In the genomic region with DNA sequence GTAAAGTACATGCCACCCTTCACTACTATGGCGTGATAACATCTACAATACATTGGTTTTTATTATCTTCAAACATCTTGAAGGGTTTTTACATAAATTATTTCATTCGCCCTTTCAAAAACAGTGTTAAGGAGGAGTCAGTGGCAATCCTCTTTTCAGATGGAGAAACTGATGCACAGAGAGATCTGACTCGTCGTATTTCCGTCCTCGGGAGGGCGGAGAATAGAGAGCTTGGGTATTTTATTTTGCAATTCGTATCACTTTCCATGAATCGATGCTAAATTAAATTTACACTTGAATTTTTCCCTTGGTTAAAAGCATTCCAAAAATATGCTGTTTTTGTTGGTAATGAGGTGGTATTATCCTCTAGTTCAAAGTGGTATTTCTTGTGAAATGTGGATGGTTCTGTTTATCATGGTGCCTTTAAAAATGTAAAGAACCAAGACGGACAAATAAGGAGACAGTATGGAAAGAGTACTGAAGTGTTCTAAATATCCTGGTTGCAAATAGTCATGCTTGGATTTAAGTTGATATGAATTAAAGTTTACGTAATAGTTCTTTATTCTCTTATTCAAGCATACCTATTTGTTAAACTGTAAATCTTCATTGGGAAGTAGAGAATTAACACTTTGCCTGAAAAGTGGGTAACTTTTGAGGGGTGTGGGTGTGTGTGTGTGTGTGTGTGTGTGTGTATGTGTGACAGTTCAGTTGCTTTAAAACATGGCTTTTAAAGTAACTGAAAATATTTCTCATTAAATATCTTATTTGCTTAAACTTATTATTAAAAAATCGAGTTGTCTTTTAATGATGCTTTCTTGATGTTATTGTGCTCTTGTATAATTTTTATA, we compare ENCODE assay signal across 15 cellular contexts. TPM values are rescaled to one million over a fixed set of nuclear protein-coding genes. Genes with fewer than 3 reads are reported as not detected.
DNase-seq lines count a peak whose midpoint lies in the region; ATAC-seq and TF ChIP-seq lines count a peak whose summit lies in the region.
"Had no signal": no experiment of that assay in that cellular context is flagged by ENCODE, and none has a peak within 500 bp of the region (broad histone marks: within the 10 kb centered on the region; RNA-seq: fewer than 3 reads in every experiment).

No MANE protein-coding gene starts in this region.

- H3K9ac ChIP-seq in HUES64 (ENCODE audit: low read depth, low read length), result no peak overlapping the region

- no peak for TF ChIP-seq CTCF in DOHH2 (IDR thresholded peaks at IDR 0.05; ENCODE audit: low read depth, low read length, poor library complexity, severe bottlenecking)
- no peak for TF ChIP-seq CTCF in chondrocyte (IDR thresholded peaks at IDR 0.05)
- TF ChIP-seq CTCF in neural crest cell (conservative IDR thresholded peaks at IDR 0.05), result no peak
- TF ChIP-seq CTCF in progenitor cell of endocrine pancreas (IDR thresholded peaks at IDR 0.05; ENCODE audit: unreplicated experiment), result no peak
- TF ChIP-seq CTCF in osteoblast (IDR thresholded peaks at IDR 0.05; ENCODE audit: extremely low read depth, low read depth, low read length), result no peak
- no peak for TF ChIP-seq CTCF in tibial artery (IDR thresholded peaks at IDR 0.05)

- peaks cover 78% of the 10 kb centered on the region for H3K4me1 Mint-ChIP-seq in chondrocyte (ENCODE audit: low read depth)
- peaks cover 82% of the 10 kb centered on the region for H3K4me1 Mint-ChIP-seq in neural crest cell
- peaks cover 44% of the 10 kb centered on the region for H3K4me1 Mint-ChIP-seq in progenitor cell of endocrine pancreas (ENCODE audit: low read depth)

- H3K4me2 ChIP-seq in DOHH2 (ENCODE audit: low read length) (peak overlapping the region; percentile 11; the same call in 1 of the 2 replicates), osteoblast (ENCODE audit: insufficient read depth, low read length) (no peak overlapping the region)

- H3K4me3 ChIP-seq in DOHH2 (ENCODE audit: low read length) (no peak overlapping the region), HUES64 (ENCODE audit: low read length) (peak overlapping the region; percentile 79), osteoblast (ENCODE audit: insufficient read depth, low read length) (no peak overlapping the region), tibial artery (no peak overlapping the region)
- H3K4me3 ChIP-seq: body of pancreas, pancreas, thyroid gland had no signal

- H3K9me3 Mint-ChIP-seq in chondrocyte (ENCODE audit: low read depth) (no peaks in the 10 kb centered on the region), neural crest cell (no peaks in the 10 kb centered on the region), progenitor cell of endocrine pancreas (ENCODE audit: low read depth) (no peaks in the 10 kb centered on the region)
- H3K9me3 Mint-ChIP-seq: immature natural killer cell had no signal

- H3K36me3 Mint-ChIP-seq in chondrocyte (ENCODE audit: low read depth), result no peaks in the 10 kb centered on the region
- H3K36me3 Mint-ChIP-seq in neural crest cell (ENCODE audit: low read depth), result no peaks in the 10 kb centered on the region
- peaks cover 2% of the 10 kb centered on the region for H3K36me3 Mint-ChIP-seq in progenitor cell of endocrine pancreas (ENCODE audit: insufficient read depth)

- peak overlapping the region; percentile 64 for H3K4me3 Mint-ChIP-seq in chondrocyte (ENCODE audit: unreplicated experiment)
- peak overlapping the region; percentile 76 for H3K4me3 Mint-ChIP-seq in neural crest cell
- H3K4me3 Mint-ChIP-seq in progenitor cell of endocrine pancreas (ENCODE audit: low read depth), result no peak overlapping the region
- H3K4me3 Mint-ChIP-seq: immature natural killer cell had no signal

- 18% methylated on average over 8 of the region's 12 CpGs for WGBS in HUES64

- no peak overlapping the region for H3K27ac ChIP-seq in DOHH2 (ENCODE audit: low read depth, low read length)
- H3K27ac ChIP-seq in HUES64 (ENCODE audit: low read depth, low read length), result peak overlapping the region; percentile 15; the same call in 1 of the 2 replicates
- H3K27ac ChIP-seq in osteoblast (ENCODE audit: low read depth, low read length), result no peak overlapping the region
- H3K27ac ChIP-seq in tibial artery, result no peak overlapping the region
- H3K27ac ChIP-seq: body of pancreas, pancreas, thyroid gland had no signal

- DNase-seq in chondrocyte (ENCODE audit: low spot score), result no peak
- DNase-seq in neural crest cell (ENCODE audit: low read depth, low spot score), result no peak
- no peak for DNase-seq in progenitor cell of endocrine pancreas (ENCODE audit: low spot score, unreplicated experiment)
- DNase-seq in osteoblast (ENCODE audit: insufficient read length, low spot score, missing footprints), result no peak
- DNase-seq in tibial artery, result no peak
- DNase-seq: BE2C, body of pancreas, foreskin fibroblast, immature natural killer cell, pancreas, Right ventricle myocardium superior, thyroid gland had no signal

- no peaks in the 10 kb centered on the region for H3K9me3 ChIP-seq in DOHH2 (ENCODE audit: control insufficient read depth, insufficient read depth, low read length)
- no peaks in the 10 kb centered on the region for H3K9me3 ChIP-seq in HUES64 (ENCODE audit: insufficient read depth, low read depth, low read length)
- H3K9me3 ChIP-seq in osteoblast (ENCODE audit: low read depth, low read length), result no peaks in the 10 kb centered on the region
- H3K9me3 ChIP-seq in tibial artery, result no peaks in the 10 kb centered on the region
- H3K9me3 ChIP-seq: BE2C, body of pancreas, pancreas, thyroid gland had no signal

- H3F3A ChIP-seq in DOHH2 (ENCODE audit: control insufficient read depth, insufficient read depth), result no peaks in the 10 kb centered on the region; the same call in 1 of the 2 replicates

- H4K20me1 ChIP-seq in DOHH2 (ENCODE audit: control insufficient read depth, insufficient read depth, low read depth, low read length) (peaks cover 10% of the 10 kb centered on the region), osteoblast (ENCODE audit: insufficient read depth, low read length) (peaks cover 6% of the 10 kb centered on the region)

- H3K27ac Mint-ChIP-seq in chondrocyte (ENCODE audit: unreplicated experiment), result peak overlapping the region; percentile 97
- H3K27ac Mint-ChIP-seq in neural crest cell (ENCODE audit: unreplicated experiment), result no peak overlapping the region
- H3K27ac Mint-ChIP-seq in progenitor cell of endocrine pancreas, result no peak overlapping the region
- H3K27ac Mint-ChIP-seq: immature natural killer cell had no signal

- intact Hi-C loops in tibial artery (cut with DNase I; ENCODE audit: low total_unique reads), result no loop called here

- H3K36me3 ChIP-seq in DOHH2 (ENCODE audit: control insufficient read depth, low read length) (peaks cover 11% of the 10 kb centered on the region), HUES64 (ENCODE audit: insufficient read depth, low read length) (no peaks in the 10 kb centered on the region), osteoblast (ENCODE audit: insufficient read depth, low read length) (no peaks in the 10 kb centered on the region), tibial artery (no peaks in the 10 kb centered on the region)
- H3K36me3 ChIP-seq: BE2C, pancreas, thyroid gland had no signal

- no peaks in the 10 kb centered on the region for H3K9me2 ChIP-seq in DOHH2 (replicated peaks; ENCODE audit: control insufficient read depth, low read length)

- no peak overlapping the region for H2AFZ ChIP-seq in osteoblast (ENCODE audit: low read length)

- H3K27me3 Mint-ChIP-seq in chondrocyte (ENCODE audit: low read depth) (no peaks in the 10 kb centered on the region), neural crest cell (ENCODE audit: low read depth) (no peaks in the 10 kb centered on the region), progenitor cell of endocrine pancreas (no peaks in the 10 kb centered on the region)

- no peaks in the 10 kb centered on the region for H3K27me3 ChIP-seq in DOHH2 (ENCODE audit: control insufficient read depth, low read length)
- no peaks in the 10 kb centered on the region for H3K27me3 ChIP-seq in HUES64 (ENCODE audit: insufficient read depth, low read length)
- no peaks in the 10 kb centered on the region for H3K27me3 ChIP-seq in osteoblast (ENCODE audit: insufficient read depth, low read length)
- no peaks in the 10 kb centered on the region for H3K27me3 ChIP-seq in tibial artery
- H3K27me3 ChIP-seq: body of pancreas, pancreas, thyroid gland had no signal

- H3K79me2 ChIP-seq in DOHH2 (ENCODE audit: control insufficient read depth, low read length) (peaks cover 96% of the 10 kb centered on the region), osteoblast (ENCODE audit: insufficient read depth, low read length) (peaks cover 20% of the 10 kb centered on the region)

- H3K4me1 ChIP-seq in DOHH2 (ENCODE audit: control insufficient read depth, low read length), result peaks cover 68% of the 10 kb centered on the region
- H3K4me1 ChIP-seq in HUES64 (ENCODE audit: insufficient read depth, low read length), result peaks cover 63% of the 10 kb centered on the region
- peaks cover 11% of the 10 kb centered on the region for H3K4me1 ChIP-seq in osteoblast (ENCODE audit: insufficient read depth, low read length)
- H3K4me1 ChIP-seq in tibial artery, result peaks cover 0 to 64% (median 17%) of the 10 kb centered on the region in 4 donors
- H3K4me1 ChIP-seq: BE2C had no signal

- ATAC-seq in HG03354 (IDR thresholded peaks at IDR 0.05; ENCODE audit: poor library complexity, severe bottlenecking, unreplicated experiment), result no peak
- ATAC-seq: body of pancreas, pancreas had no signal

RNA-seq across cellular contexts. Expression of a gene that starts 5.6 kb away (rescaled TPM):
- 18.5 TPM for polyA plus RNA-seq in HUES64 (2013, experiment 1 of 2)
- polyA plus RNA-seq in HUES64 (2013, experiment 2 of 2), result 18.0 TPM
- total RNA-seq in chondrocyte (9.3 to 13.2 TPM (median 10.4 TPM) in 3 replicates), neural crest cell (27.5 and 29.6 TPM in 2 replicates), progenitor cell of endocrine pancreas (16.5 and 18.0 TPM in 2 replicates), osteoblast (5.6 and 6.9 TPM in 2 replicates)
